1 cellular context compared by ENCODE assay signal in genomic region chr7:17902599-17902998, GRCh38.
TF ChIP-seq lines count a peak whose summit lies in the region.

No MANE protein-coding gene starts in this region.

TF ChIP-seq in HepG2, 621 proteins besides CTCF, POLR2A, EP300 and RAD21:
- TF ChIP-seq ZBTB33 (CRISPR knock-in tag; IDR thresholded peaks at IDR 0.05), result 0 out of 2 replicates have a peak, but pooled peaks have one; percentile 29
- TF ChIP-seq HIVEP1 (CRISPR knock-in tag; IDR thresholded peaks at IDR 0.05), result no peak
- no peak for TF ChIP-seq ZNF547 (CRISPR knock-in tag; IDR thresholded peaks at IDR 0.05)
